ENCODE assay signal across 8 cellular contexts in genomic region chr11:65113361-65113756, GRCh38. TPM values are rescaled to one million over a fixed set of nuclear protein-coding genes. Genes with fewer than 3 reads are reported as not detected.
DNase-seq lines count a peak whose midpoint lies in the region; ATAC-seq and TF ChIP-seq lines count a peak whose summit lies in the region.

No MANE protein-coding gene starts in this region.

- H3K4me1 Mint-ChIP-seq in CD8-positive, alpha-beta memory T cell: peaks cover 37 to 67% (median 37%) of the 10 kb centered on the region in 3 donors
- peaks cover 38% of the 10 kb centered on the region for H3K4me1 Mint-ChIP-seq in neural crest cell

- ATAC-seq in HG02623 (IDR thresholded peaks at IDR 0.05; ENCODE audit: unreplicated experiment) (no peak), HG02938 (IDR thresholded peaks at IDR 0.05; ENCODE audit: unreplicated experiment) (no peak)

- peak overlapping the region; percentile 65 for H3K27ac ChIP-seq in CD8-positive, alpha-beta memory T cell (ENCODE audit: low read depth, low read length)
- H3K27ac ChIP-seq in KOPT-K1 (ENCODE audit: low read depth, low read length, poor library complexity, severe bottlenecking) (peak overlapping the region; percentile 64), dorsolateral prefrontal cortex (peak overlapping the region in 57 of 59 donors; percentile 23 to 92 (median 86))

- peaks cover 2 to 34% (median 3%) of the 10 kb centered on the region in 3 donors for H3K36me3 Mint-ChIP-seq in CD8-positive, alpha-beta memory T cell
- peaks cover 6% of the 10 kb centered on the region for H3K36me3 Mint-ChIP-seq in neural crest cell (ENCODE audit: low read depth)

- no peaks in the 10 kb centered on the region for H3K27me3 ChIP-seq in CD8-positive, alpha-beta memory T cell (ENCODE audit: insufficient read depth, low read length, poor library complexity, severe bottlenecking)
- H3K27me3 ChIP-seq in dorsolateral prefrontal cortex: no peaks in the 10 kb centered on the region

- peak overlapping the region; percentile 29 to 87 (median 77) for H3K27ac Mint-ChIP-seq in CD8-positive, alpha-beta memory T cell
- H3K27ac Mint-ChIP-seq in neural crest cell (ENCODE audit: unreplicated experiment): no peak overlapping the region

- no peaks in the 10 kb centered on the region for H3K9me3 Mint-ChIP-seq in CD8-positive, alpha-beta memory T cell
- H3K9me3 Mint-ChIP-seq in neural crest cell: no peaks in the 10 kb centered on the region

- no peak for TF ChIP-seq CTCF in dorsolateral prefrontal cortex (IDR thresholded peaks at IDR 0.05 in 54 of 56, conservative IDR thresholded peaks at IDR 0.05 in 2 of 56; ENCODE audit: low read depth in 1 of 56, partially characterized antibody in 56 of 56)
- no peak for TF ChIP-seq CTCF in neural crest cell (conservative IDR thresholded peaks at IDR 0.05)

- H3K9me3 ChIP-seq in CD8-positive, alpha-beta memory T cell (ENCODE audit: low read length): no peaks in the 10 kb centered on the region
- no peaks in the 10 kb centered on the region for H3K9me3 ChIP-seq in KOPT-K1 (ENCODE audit: insufficient read depth, low read length, poor library complexity, severe bottlenecking)

- H3K36me3 ChIP-seq in CD8-positive, alpha-beta memory T cell (ENCODE audit: insufficient read depth, low read length): peaks cover 17% of the 10 kb centered on the region
- H3K36me3 ChIP-seq in KOPT-K1 (ENCODE audit: insufficient read depth, low read length): peaks cover 42% of the 10 kb centered on the region

- peaks cover 0 to 3% of the 10 kb centered on the region in 2 donors for H3K27me3 Mint-ChIP-seq in CD8-positive, alpha-beta memory T cell
- H3K27me3 Mint-ChIP-seq in neural crest cell (ENCODE audit: low read depth): peaks cover 14% of the 10 kb centered on the region

- POLR2A ChIA-PET in CD8-positive, alpha-beta memory T cell (lab: Charles Lee): interaction anchor here (0.7 to 4.9 kb wide), 3 partner anchors 8 to 254 kb away, joined by 3 to 40 read pairs (median 9); partner anchors contain the start of genes FAU, MRPL49 and VPS51

- no peak for DNase-seq in CD8-positive, alpha-beta memory T cell
- DNase-seq in dorsolateral prefrontal cortex (no peak), neural crest cell (ENCODE audit: low read depth, low spot score) (no peak), NCI-H2107 treated with DMSO at 0.1 percent for 48 hours (lab: John Stamatoyannopoulos, UW; ENCODE audit: unreplicated experiment) (no peak), GOT3 (lab: John Stamatoyannopoulos, UW) (no peak)

- peaks cover 49% of the 10 kb centered on the region for H3K4me1 ChIP-seq in CD8-positive, alpha-beta memory T cell (ENCODE audit: insufficient read depth, low read length)

- H3K4me3 ChIP-seq in CD8-positive, alpha-beta memory T cell (ENCODE audit: low read length): peak overlapping the region; percentile 81
- peak overlapping the region; percentile 50 to 91 (median 73) for H3K4me3 ChIP-seq in dorsolateral prefrontal cortex

- intact Hi-C loops in dorsolateral prefrontal cortex (cut with DNase I): loop anchor here (5.0 to 10.0 kb wide), 3 partner anchors 86 to 229 kb away; partner anchors contain the start of genes ATG2A (in 2 of the 2) and SNX15 (in 2 of the 2)

- CTCF ChIA-PET in CD8-positive, alpha-beta memory T cell (lab: Charles Lee): interaction anchor here (0.7 to 6.1 kb wide), 9 partner anchors 7 to 216 kb away, joined by 3 to 104 read pairs (median 5); partner anchors contain the start of genes ARL2, CAPN1, FAU and MRPL49

- peak overlapping the region; percentile 83 to 90 (median 87) for H3K4me3 Mint-ChIP-seq in CD8-positive, alpha-beta memory T cell
- peak overlapping the region; percentile 99 for H3K4me3 Mint-ChIP-seq in neural crest cell

RNA-seq across cellular contexts. Expression of gene TM7SF2, which starts 1.7 kb away (rescaled TPM):
- 10 to 100 TPM; 17.8 to 17.9 TPM for total RNA-seq in CD8-positive, alpha-beta memory T cell
- 11.1 TPM for polyA plus RNA-seq in CD8-positive, alpha-beta memory T cell
- total RNA-seq in dorsolateral prefrontal cortex (10 to 100 TPM; 26.8 to 66.8 (median 45.6) TPM), neural crest cell (102 and 104 TPM in 2 replicates)

RNA-seq across cellular contexts. Expression of gene ZNHIT2, which starts 4.1 kb away (rescaled TPM):
- 10 to 100 TPM; 15.2 to 20.1 TPM for total RNA-seq in CD8-positive, alpha-beta memory T cell
- 19.8 TPM for polyA plus RNA-seq in CD8-positive, alpha-beta memory T cell
- total RNA-seq in dorsolateral prefrontal cortex: 10 to 100 TPM in 20 of 120 experiments, 1 to 10 TPM in 100; 4.6 to 13.3 (median 8.5) TPM
- total RNA-seq in neural crest cell: 8.0 and 8.3 TPM in 2 replicates

RNA-seq across cellular contexts. Expression of gene FAU, which starts 8.6 kb away (rescaled TPM):
- 1,000 to 10,000 TPM; 1,054 to 1,073 TPM for total RNA-seq in CD8-positive, alpha-beta memory T cell
- 904 TPM for polyA plus RNA-seq in CD8-positive, alpha-beta memory T cell
- total RNA-seq in dorsolateral prefrontal cortex (100 to 1,000 TPM; 297 to 519 (median 403) TPM), neural crest cell (697 and 738 TPM in 2 replicates)

RNA-seq across cellular contexts. Expression of gene MRPL49, which starts 8.8 kb away (rescaled TPM):
- 100 to 1,000 TPM; 117 to 118 TPM for total RNA-seq in CD8-positive, alpha-beta memory T cell
- 81.5 TPM for polyA plus RNA-seq in CD8-positive, alpha-beta memory T cell
- total RNA-seq in dorsolateral prefrontal cortex (10 to 100 TPM; 25.1 to 58.7 (median 39.4) TPM), neural crest cell (50.3 and 59.3 TPM in 2 replicates)

RNA-seq across cellular contexts. Expression of gene VPS51, which starts 17.3 kb away (rescaled TPM):
- total RNA-seq in CD8-positive, alpha-beta memory T cell: 100 to 1,000 TPM; 120 to 131 TPM
- polyA plus RNA-seq in CD8-positive, alpha-beta memory T cell: 99.1 TPM
- total RNA-seq in dorsolateral prefrontal cortex (100 to 1,000 TPM in 119 of 120 experiments, 10 to 100 TPM in 1; 97.3 to 182 (median 137) TPM), neural crest cell (76.5 and 94.3 TPM in 2 replicates)
